ENCODE assay signal across 8 cellular contexts in the genomic region with DNA sequence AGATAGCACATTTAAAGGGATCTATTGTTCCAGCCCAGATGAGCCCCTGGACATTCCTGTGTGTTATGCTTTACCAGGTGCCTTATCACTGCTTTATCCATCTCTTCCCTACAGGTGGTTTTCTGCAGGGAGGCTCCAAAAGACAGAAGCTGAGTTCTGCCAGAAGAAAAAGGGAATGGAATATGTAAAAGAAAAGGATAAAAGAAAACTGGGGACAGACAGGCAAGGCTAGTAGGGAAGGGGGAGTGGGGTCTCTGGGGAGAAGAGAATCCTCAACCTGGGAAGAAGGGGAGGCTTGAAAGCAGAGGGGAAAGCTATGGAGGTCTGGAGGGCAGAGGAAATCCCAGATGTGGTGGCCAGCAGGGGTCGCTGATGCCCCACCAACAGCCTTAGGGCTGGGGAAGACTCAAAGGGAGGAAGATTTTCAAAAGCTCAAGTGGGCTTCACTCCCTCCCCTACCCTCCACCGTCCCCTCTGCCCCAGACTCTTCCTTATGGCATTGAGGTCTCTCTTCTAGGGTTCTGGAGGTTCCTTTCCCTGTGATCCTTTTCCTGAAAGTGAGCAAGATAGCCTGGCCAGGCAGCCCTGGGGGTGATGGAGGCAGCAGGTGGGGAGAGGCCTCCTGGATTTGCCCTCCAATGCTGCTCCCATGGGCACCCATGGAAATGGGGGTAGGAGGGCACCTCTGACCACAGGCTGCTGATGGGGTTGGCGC.
DNase-seq lines count a peak whose midpoint lies in the region; ATAC-seq lines count a peak whose summit lies in the region.

No MANE protein-coding gene starts in this region.

- H3K36me3 Mint-ChIP-seq in activated T-cell treated with anti-CD3 and anti-CD28 coated beads, Interleukin-2, amount 50 U/mL, for 24 hours (ENCODE audit: low read depth): no peaks in the 10 kb centered on the region
- H3K36me3 Mint-ChIP-seq in natural killer cell treated with Interleukin-12 subunit alpha and Interleukin-12 subunit beta and Interleukin-15 and Interleukin-18, amount 100 ng/mL, for 72 hours: no peaks in the 10 kb centered on the region

- no peak overlapping the region for H3K4me3 Mint-ChIP-seq in activated T-cell treated with anti-CD3 and anti-CD28 coated beads, Interleukin-2, amount 50 U/mL, for 24 hours
- no peak overlapping the region for H3K4me3 Mint-ChIP-seq in natural killer cell treated with Interleukin-12 subunit alpha and Interleukin-12 subunit beta and Interleukin-15 and Interleukin-18, amount 100 ng/mL, for 72 hours

- peak; percentile 29 for DNase-seq in NCI-H2029 treated with DMSO at 0.1 percent for 48 hours (lab: John Stamatoyannopoulos, UW)
- no peak for DNase-seq in NCI-H2029 (lab: John Stamatoyannopoulos, UW)
- peak; percentile 6 for DNase-seq in OCI-M2 (lab: John Stamatoyannopoulos, UW; ENCODE audit: unreplicated experiment)
- peak; percentile 83 for DNase-seq in activated T-cell treated with anti-CD3 and anti-CD28 coated beads, Interleukin-2, amount 50 U/mL, for 24 hours
- peak; percentile 41 for DNase-seq in fibroblast of gingiva (ENCODE audit: low read depth)
- DNase-seq in natural killer cell treated with Interleukin-12 subunit alpha and Interleukin-12 subunit beta and Interleukin-15 and Interleukin-18, amount 100 ng/mL, for 72 hours (ENCODE audit: low spot score): peak; percentile 63
- DNase-seq in stimulated activated naive CD4-positive, alpha-beta T cell (lab: John Stamatoyannopoulos, UW): peak; percentile 33 to 63 (median 54)

- peaks cover 10% of the 10 kb centered on the region for H3K4me1 Mint-ChIP-seq in activated T-cell treated with anti-CD3 and anti-CD28 coated beads, Interleukin-2, amount 50 U/mL, for 24 hours (ENCODE audit: low read depth)
- H3K4me1 Mint-ChIP-seq in natural killer cell treated with Interleukin-12 subunit alpha and Interleukin-12 subunit beta and Interleukin-15 and Interleukin-18, amount 100 ng/mL, for 72 hours (ENCODE audit: low read depth in 2 of 2): peaks cover 5 to 7% of the 10 kb centered on the region in 2 donors

- H3K27me3 Mint-ChIP-seq in activated T-cell treated with anti-CD3 and anti-CD28 coated beads, Interleukin-2, amount 50 U/mL, for 24 hours: no peaks in the 10 kb centered on the region
- peaks cover 19 to 24% of the 10 kb centered on the region in 2 donors for H3K27me3 Mint-ChIP-seq in natural killer cell treated with Interleukin-12 subunit alpha and Interleukin-12 subunit beta and Interleukin-15 and Interleukin-18, amount 100 ng/mL, for 72 hours

- H3K9me3 Mint-ChIP-seq in activated T-cell treated with anti-CD3 and anti-CD28 coated beads, Interleukin-2, amount 50 U/mL, for 24 hours: no peaks in the 10 kb centered on the region
- no peaks in the 10 kb centered on the region for H3K9me3 Mint-ChIP-seq in natural killer cell treated with Interleukin-12 subunit alpha and Interleukin-12 subunit beta and Interleukin-15 and Interleukin-18, amount 100 ng/mL, for 72 hours

- H3K27ac Mint-ChIP-seq in activated T-cell treated with anti-CD3 and anti-CD28 coated beads, Interleukin-2, amount 50 U/mL, for 24 hours: no peak overlapping the region
- no peak overlapping the region for H3K27ac Mint-ChIP-seq in natural killer cell treated with Interleukin-12 subunit alpha and Interleukin-12 subunit beta and Interleukin-15 and Interleukin-18, amount 100 ng/mL, for 72 hours

- peak; percentile 68 for ATAC-seq in HG03045 (IDR thresholded peaks at IDR 0.05; ENCODE audit: unreplicated experiment)
- ATAC-seq in natural killer cell treated with Interleukin-12 subunit alpha and Interleukin-12 subunit beta and Interleukin-15 and Interleukin-18, amount 100 ng/mL, for 72 hours: peak; percentile 75 to 83
